In the genomic region with DNA sequence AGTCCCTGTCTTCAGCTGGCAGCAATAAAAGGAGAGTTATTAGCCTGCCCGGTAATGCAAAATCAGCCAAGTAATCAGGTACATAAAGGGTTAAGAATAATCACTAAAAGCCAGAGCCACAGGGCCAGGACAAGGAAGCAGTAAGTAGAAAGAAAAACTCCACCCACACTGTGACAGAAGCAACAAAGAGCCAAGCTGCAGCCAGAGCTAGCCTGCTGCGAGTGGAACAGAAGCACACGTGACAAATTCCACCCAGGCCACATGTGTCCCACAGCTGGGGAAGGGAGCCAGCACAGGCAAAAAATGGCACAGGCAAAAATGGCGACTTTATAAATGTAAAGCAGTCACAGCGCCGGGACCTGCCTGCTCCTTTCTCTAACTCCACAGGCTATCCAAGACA, we compare ENCODE assay signal across 7 cellular contexts. TPM values are rescaled to one million over a fixed set of nuclear protein-coding genes. Genes with fewer than 3 reads are reported as not detected.
"Had no signal": no experiment of that assay in that cellular context is flagged by ENCODE, and none has a peak within 500 bp of the region (broad histone marks: within the 10 kb centered on the region; RNA-seq: fewer than 3 reads in every experiment).

No MANE protein-coding gene starts in this region.

RNA-seq across cellular contexts. Expression of gene BPY2, which starts 39.3 kb away (rescaled TPM):
- total RNA-seq: GM23248, GM23338, H1, H4, H7, H9, HFFc6 had no signal
- polyA plus RNA-seq: GM23248, GM23338, H1 had no signal
